ENCODE assay signal across 17 cellular contexts in the genomic region with DNA sequence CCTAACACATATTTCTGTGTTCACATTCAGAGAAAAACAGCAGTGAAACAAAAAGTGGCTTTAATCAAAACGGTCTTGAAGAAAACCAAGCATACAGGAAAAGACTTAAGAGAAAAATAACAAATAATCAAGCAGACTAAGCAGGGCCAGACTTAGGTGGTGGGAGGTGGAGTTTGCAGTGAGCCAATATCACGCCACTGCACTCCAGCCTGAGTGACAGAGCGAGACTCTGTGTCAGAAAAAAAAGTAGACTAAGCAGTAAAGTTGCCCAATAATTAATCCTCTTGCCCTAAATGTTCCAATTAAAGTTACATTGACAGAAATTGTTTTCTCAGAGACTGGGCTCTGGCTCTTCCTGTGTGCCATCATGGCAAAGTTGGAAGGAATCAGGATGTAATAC. TPM values are rescaled to one million over a fixed set of nuclear protein-coding genes. Genes with fewer than 3 reads are reported as not detected.
"Had no signal": no experiment of that assay in that cellular context is flagged by ENCODE, and none has a peak within 500 bp of the region (broad histone marks: within the 10 kb centered on the region; RNA-seq: fewer than 3 reads in every experiment).

No MANE protein-coding gene starts in this region.

- H3K27ac ChIP-seq: colonic mucosa, esophagus squamous epithelium, gastroesophageal sphincter, hepatocyte, neutrophil, psoas muscle, sigmoid colon, transverse colon had no signal

- H3K4me2 ChIP-seq: hepatocyte had no signal

- H3K4me3 ChIP-seq: colonic mucosa, esophagus squamous epithelium, gastroesophageal sphincter, hepatocyte, mucosa of descending colon, psoas muscle, sigmoid colon, skin epidermis, transverse colon had no signal

- H3K36me3 ChIP-seq: colonic mucosa, esophagus squamous epithelium, gastroesophageal sphincter, neutrophil, sigmoid colon, transverse colon had no signal

- ATAC-seq: gastroesophageal sphincter; left colon; mucosa of descending colon; naive thymus-derived CD8-positive, alpha-beta T cell; psoas muscle had no signal

- H2AFZ ChIP-seq: hepatocyte had no signal

- H3K4me1 ChIP-seq: colonic mucosa, esophagus squamous epithelium, gastroesophageal sphincter, psoas muscle, sigmoid colon had no signal

- H3K27me3 ChIP-seq: colonic mucosa, esophagus squamous epithelium, gastroesophageal sphincter, hepatocyte, neutrophil, sigmoid colon, transverse colon had no signal

- DNase-seq: colonic mucosa; dermis blood vessel endothelial cell; esophagus squamous epithelium; foreskin fibroblast; left colon; mucosa of descending colon; naive thymus-derived CD8-positive, alpha-beta T cell; psoas muscle; retina; sigmoid colon; stimulated activated CD4-positive, alpha-beta T cell treated with anti-CD3 and anti-CD28 coated beads, Interleukin-2, amount 100 ng/mL, for 48 hours; stimulated activated naive CD4-positive, alpha-beta T cell treated with Interleukin-2 at 50 U/mL for 16 hours; transverse colon had no signal

- H3K9me3 ChIP-seq: colonic mucosa, esophagus squamous epithelium, gastroesophageal sphincter, mucosa of descending colon, neutrophil, psoas muscle, sigmoid colon, transverse colon had no signal

- H3K79me2 ChIP-seq: hepatocyte had no signal

RNA-seq across cellular contexts. Expression of gene GLDC, which starts 26.6 kb away (rescaled TPM):
- total RNA-seq: naive thymus-derived CD8-positive, alpha-beta T cell had no signal
